In the genomic region with DNA sequence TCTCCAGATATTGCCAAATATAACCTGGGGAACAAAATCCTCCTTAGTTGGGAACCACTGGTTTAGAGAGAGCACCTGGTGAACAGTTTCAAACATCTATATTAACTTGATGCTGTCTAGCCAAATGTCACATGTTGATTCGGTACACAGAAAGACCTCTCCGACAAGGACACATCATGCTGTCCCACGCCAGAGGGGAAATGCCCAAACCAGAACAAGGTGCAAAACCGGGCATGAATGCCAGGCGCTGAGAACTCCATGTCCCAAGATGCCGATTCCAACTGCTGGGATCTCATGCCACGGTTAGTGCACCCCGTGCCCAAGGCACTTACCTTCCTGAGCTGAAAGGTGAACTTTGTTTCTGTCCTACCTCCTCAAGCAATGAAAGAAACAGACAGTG, we compare ENCODE assay signal across 25 cellular contexts.
"Had no signal": no experiment of that assay in that cellular context is flagged by ENCODE, and none has a peak within 500 bp of the region (broad histone marks: within the 10 kb centered on the region; RNA-seq: fewer than 3 reads in every experiment).

No MANE protein-coding gene starts in this region.

- H3K27me3 ChIP-seq: esophagus squamous epithelium, sigmoid colon, stomach, transverse colon had no signal

- DNase-seq: cerebellar nuclear complex; effector memory CD8-positive, alpha-beta T cell; esophagus squamous epithelium; foreskin fibroblast; hippocampal formation; kidney glomerular epithelial cell; lower lobe of right lung; midbrain; retina; sigmoid colon; stimulated activated CD4-positive, alpha-beta T cell treated with anti-CD3 and anti-CD28 coated beads, Interleukin-2, amount 100 ng/mL, for 24 hours; stimulated activated CD4-positive, alpha-beta T cell treated with anti-CD3 and anti-CD28 coated beads, Interleukin-4, amount 100 ng/mL, for 4 hours; stimulated activated naive B cell treated with anti-CD40 and anti-IgM and Interleukin-4, amounts not matched to agents 10 μg/mL and 1 μg/mL and 100 μg/mL, for 72 hours; stomach; substantia nigra; transverse colon had no signal

- H3K27ac Mint-ChIP-seq: dendritic cell treated with granulocyte-macrophage colony-stimulating factor and Interleukin-4, amounts not matched to agents 40 ng/mL and 50 ng/mL, for 4 days; memory B cell; stimulated activated naive B cell treated with anti-CD40 and anti-IgM and Interleukin-4, amounts not matched to agents 10 μg/mL and 1 μg/mL and 100 μg/mL, for 72 hours had no signal

- ATAC-seq: effector memory CD8-positive, alpha-beta T cell; left lobe of liver; lower lobe of right lung; natural killer cell treated with Interleukin-12 subunit alpha and Interleukin-12 subunit beta and Interleukin-15 and Interleukin-18, amount 100 ng/mL, for 72 hours; stimulated activated naive B cell treated with anti-CD40 and anti-IgM and Interleukin-4, amounts not matched to agents 10 μg/mL and 1 μg/mL and 100 μg/mL, for 72 hours had no signal

- H3K4me1 ChIP-seq: esophagus squamous epithelium, parathyroid adenoma, prostate gland had no signal

- H3K9me3 Mint-ChIP-seq: dendritic cell treated with granulocyte-macrophage colony-stimulating factor and Interleukin-4, amounts not matched to agents 40 ng/mL and 50 ng/mL, for 4 days; effector memory CD8-positive, alpha-beta T cell; memory B cell; natural killer cell treated with Interleukin-12 subunit alpha and Interleukin-12 subunit beta and Interleukin-15 and Interleukin-18, amount 100 ng/mL, for 72 hours had no signal

- H3K4me3 ChIP-seq: esophagus squamous epithelium, lower lobe of right lung, prostate gland, sigmoid colon, skin epidermis, stomach, thoracic aorta, transverse colon had no signal

- H3K4me3 Mint-ChIP-seq: dendritic cell treated with granulocyte-macrophage colony-stimulating factor and Interleukin-4, amounts not matched to agents 40 ng/mL and 50 ng/mL, for 4 days; effector memory CD8-positive, alpha-beta T cell; memory B cell; natural killer cell treated with Interleukin-12 subunit alpha and Interleukin-12 subunit beta and Interleukin-15 and Interleukin-18, amount 100 ng/mL, for 72 hours; stimulated activated naive B cell treated with anti-CD40 and anti-IgM and Interleukin-4, amounts not matched to agents 10 μg/mL and 1 μg/mL and 100 μg/mL, for 72 hours had no signal

- H3K27me3 Mint-ChIP-seq: dendritic cell treated with granulocyte-macrophage colony-stimulating factor and Interleukin-4, amounts not matched to agents 40 ng/mL and 50 ng/mL, for 4 days; effector memory CD8-positive, alpha-beta T cell; memory B cell; natural killer cell treated with Interleukin-12 subunit alpha and Interleukin-12 subunit beta and Interleukin-15 and Interleukin-18, amount 100 ng/mL, for 72 hours; stimulated activated naive B cell treated with anti-CD40 and anti-IgM and Interleukin-4, amounts not matched to agents 10 μg/mL and 1 μg/mL and 100 μg/mL, for 72 hours had no signal

- H3K9me3 ChIP-seq: esophagus squamous epithelium, lower lobe of right lung, prostate gland, thoracic aorta, transverse colon had no signal

- H3K36me3 ChIP-seq: esophagus squamous epithelium, lower lobe of right lung, prostate gland, sigmoid colon, stomach, thoracic aorta, transverse colon had no signal

- H3K27ac ChIP-seq: epithelial cell of prostate, esophagus squamous epithelium, lower lobe of right lung, parathyroid adenoma, prostate gland, sigmoid colon, skin epidermis, stomach, thoracic aorta, transverse colon had no signal
